21 cellular contexts compared by ENCODE assay signal in the genomic region with DNA sequence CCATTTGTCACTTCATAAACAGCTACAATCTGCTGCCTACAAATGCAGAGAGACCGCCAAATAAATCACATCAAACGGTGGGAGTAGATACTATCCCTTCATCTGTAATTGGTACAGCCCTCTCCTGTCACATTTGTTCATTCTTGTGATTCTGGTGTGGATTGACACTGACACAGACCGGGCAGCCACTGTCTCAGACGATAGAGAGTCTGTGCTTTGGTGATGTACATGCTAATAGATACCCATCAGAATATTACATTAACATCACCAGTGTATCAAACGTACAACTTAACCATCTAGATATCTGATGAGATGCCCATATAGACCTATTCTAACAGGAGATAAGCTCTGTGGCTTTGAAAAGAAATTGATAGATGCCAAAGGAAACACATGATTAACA.
DNase-seq lines count a peak whose midpoint lies in the region; ATAC-seq, FAIRE-seq and TF ChIP-seq lines count a peak whose summit lies in the region.
"Had no signal": no experiment of that assay in that cellular context is flagged by ENCODE, and none has a peak within 500 bp of the region (broad histone marks: within the 10 kb centered on the region; RNA-seq: fewer than 3 reads in every experiment).

No MANE protein-coding gene starts in this region.

- H3K4me3 ChIP-seq in brain microvascular endothelial cell (ENCODE audit: low read depth, low read length) (no peak overlapping the region), mesenchymal stem cell (ENCODE audit: insufficient read depth in 1 of 2, low read depth in 1 of 2, low read length in 2 of 2) (no peak overlapping the region), subcutaneous abdominal adipose tissue (ENCODE audit: low read depth in 1 of 5, low read length in 5 of 5) (no peak overlapping the region)
- H3K4me3 ChIP-seq: MG63 had no signal

- 32% methylated on average over 3 of the region's 5 CpGs for WGBS in mesenchymal stem cell

- TF ChIP-seq CTCF in brain microvascular endothelial cell (IDR thresholded peaks at IDR 0.05; ENCODE audit: low read depth, low read length, missing control alignments), result no peak

- H3K4me1 Mint-ChIP-seq in activated CD8-positive, alpha-beta T cell treated with anti-CD3 and anti-CD28 coated beads, Interleukin-2, amount 10 ng/mL, durations not matched to agents 7 days and 5 days (ENCODE audit: low read depth), result no peaks in the 10 kb centered on the region
- H3K4me1 Mint-ChIP-seq: CD4-positive, alpha-beta memory T cell had no signal

- H4K8ac ChIP-seq in mesenchymal stem cell (ENCODE audit: low read length), result peak overlapping the region; percentile 87

- peak; percentile 52 for FAIRE-seq in HTR-8/SVneo (lab: Jason Lieb, UNC)
- FAIRE-seq: D721Med, GM19239 had no signal

- no peak overlapping the region for H3K27ac Mint-ChIP-seq in activated CD8-positive, alpha-beta T cell treated with anti-CD3 and anti-CD28 coated beads, Interleukin-2, amount 10 ng/mL, durations not matched to agents 7 days and 5 days
- H3K27ac Mint-ChIP-seq: CD4-positive, alpha-beta memory T cell had no signal

- H3K36me3 Mint-ChIP-seq in activated CD8-positive, alpha-beta T cell treated with anti-CD3 and anti-CD28 coated beads, Interleukin-2, amount 10 ng/mL, durations not matched to agents 7 days and 5 days (ENCODE audit: low read depth), result no peaks in the 10 kb centered on the region
- H3K36me3 Mint-ChIP-seq: CD4-positive, alpha-beta memory T cell had no signal

- H3K9ac ChIP-seq in mesenchymal stem cell (ENCODE audit: low read length) (no peak overlapping the region), subcutaneous abdominal adipose tissue (ENCODE audit: low read length in 5 of 5) (no peak overlapping the region)
- H3K9ac ChIP-seq: KMS-11 had no signal

- peak overlapping the region; percentile 92 to 97 for H3K4ac ChIP-seq in mesenchymal stem cell (ENCODE audit: low read depth in 1 of 2, low read length in 2 of 2)

- H3K27me3 ChIP-seq in brain microvascular endothelial cell (replicated peaks) (no peaks in the 10 kb centered on the region), mesenchymal stem cell (ENCODE audit: control insufficient read depth in 1 of 2, insufficient read depth in 1 of 2, low read length in 2 of 2) (no peaks in the 10 kb centered on the region), subcutaneous abdominal adipose tissue (ENCODE audit: control insufficient read depth in 5 of 5, insufficient read depth in 4 of 5, low read length in 5 of 5) (peaks cover 0 to 3% (median 0%) of the 10 kb centered on the region in 5 donors)
- H3K27me3 ChIP-seq: BE2C, MG63 had no signal

- no peak overlapping the region for H3K23ac ChIP-seq in mesenchymal stem cell (ENCODE audit: low read length in 2 of 2)

- peak overlapping the region; percentile 83 for H3K27ac ChIP-seq in brain microvascular endothelial cell
- H3K27ac ChIP-seq in mesenchymal stem cell (ENCODE audit: low read length, poor library complexity, severe bottlenecking), result no peak overlapping the region
- peak overlapping the region; percentile 89 for H3K27ac ChIP-seq in subcutaneous abdominal adipose tissue (ENCODE audit: low read depth, low read length)
- H3K27ac ChIP-seq: HL-60, KMS-11 had no signal

- H3K4me2 ChIP-seq in mesenchymal stem cell (ENCODE audit: low read length, poor library complexity, severe bottlenecking), result no peak overlapping the region
- H3K4me2 ChIP-seq: KMS-11 had no signal

- POLR2A ChIA-PET in activated CD8-positive, alpha-beta T cell treated with anti-CD3 and anti-CD28 coated beads, Interleukin-2, amount 10 ng/mL, durations not matched to agents 7 days and 5 days (lab: Charles Lee), result no interaction called here

- H2BK120ac ChIP-seq in mesenchymal stem cell (ENCODE audit: low read depth, low read length), result peak overlapping the region; percentile 58

- no peak for ATAC-seq in activated CD8-positive, alpha-beta T cell treated with anti-CD3 and anti-CD28 coated beads, Interleukin-2, amount 10 ng/mL, durations not matched to agents 7 days and 5 days

- peak overlapping the region; percentile 37 to 89 for H3K18ac ChIP-seq in mesenchymal stem cell (ENCODE audit: low read depth in 1 of 2, low read length in 2 of 2)

- H2AK5ac ChIP-seq in mesenchymal stem cell (ENCODE audit: low read length, severe bottlenecking), result no peak overlapping the region

- no peak overlapping the region for H2BK15ac ChIP-seq in mesenchymal stem cell (ENCODE audit: low read depth, poor library complexity, severe bottlenecking)

- peaks cover 3% of the 10 kb centered on the region for H3K4me1 ChIP-seq in mesenchymal stem cell (ENCODE audit: control insufficient read depth, insufficient read depth, low read depth, low read length)
- peaks cover 11 to 31% (median 29%) of the 10 kb centered on the region in 5 donors for H3K4me1 ChIP-seq in subcutaneous abdominal adipose tissue (ENCODE audit: control insufficient read depth in 5 of 5, insufficient read depth in 5 of 5, low read length in 5 of 5)
- H3K4me1 ChIP-seq: BE2C had no signal

- no peak overlapping the region for H3K14ac ChIP-seq in mesenchymal stem cell (ENCODE audit: low read length in 2 of 2)

- DNase-seq in HTR-8/SVneo (ENCODE audit: insufficient read length, low spot score) (no peak), brain microvascular endothelial cell (no peak), mesenchymal stem cell (peak; percentile 3), cerebellar nuclear complex (lab: John Stamatoyannopoulos, UW) (no peak)
- no peak for DNase-seq in stimulated activated CD4-positive, alpha-beta T cell treated with anti-CD3 and anti-CD28 coated beads, Interleukin-2, amount 100 ng/mL, for 48 hours
- DNase-seq in activated CD8-positive, alpha-beta T cell treated with anti-CD3 and anti-CD28 coated beads, Interleukin-2, amount 10 ng/mL, durations not matched to agents 7 days and 5 days, result no peak
- DNase-seq: BE2C; CD4-positive, alpha-beta memory T cell; GF-D8; HCEC 1CT; MG63; NCI-H1092 treated with DMSO at 0.1 percent for 48 hours; NCI-H1694 treated with DMSO at 0.1 percent for 48 hours; NCI-H446; NCI-H774; SHP77 had no signal

- H3K27me3 Mint-ChIP-seq in activated CD8-positive, alpha-beta T cell treated with anti-CD3 and anti-CD28 coated beads, Interleukin-2, amount 10 ng/mL, durations not matched to agents 7 days and 5 days (ENCODE audit: low read depth), result no peaks in the 10 kb centered on the region

- H3K36me3 ChIP-seq in brain microvascular endothelial cell (replicated peaks) (no peaks in the 10 kb centered on the region), mesenchymal stem cell (ENCODE audit: control insufficient read depth in 1 of 2, insufficient read depth in 2 of 2, low read depth in 1 of 2, low read length in 2 of 2) (no peaks in the 10 kb centered on the region), subcutaneous abdominal adipose tissue (ENCODE audit: control insufficient read depth in 5 of 5, insufficient read depth in 5 of 5, low read length in 5 of 5) (no peaks in the 10 kb centered on the region)
- H3K36me3 ChIP-seq: BE2C, MG63 had no signal

- H3K4me3 Mint-ChIP-seq in activated CD8-positive, alpha-beta T cell treated with anti-CD3 and anti-CD28 coated beads, Interleukin-2, amount 10 ng/mL, durations not matched to agents 7 days and 5 days, result no peak overlapping the region
- H3K4me3 Mint-ChIP-seq: CD4-positive, alpha-beta memory T cell had no signal

- peak overlapping the region; percentile 45 to 99 for H2BK12ac ChIP-seq in mesenchymal stem cell (ENCODE audit: low read length in 2 of 2)

- no peak overlapping the region for H2AFZ ChIP-seq in mesenchymal stem cell (ENCODE audit: low read depth, low read length)

- H4K91ac ChIP-seq in mesenchymal stem cell (ENCODE audit: low read length), result peak overlapping the region; percentile 96

- H3K9me3 Mint-ChIP-seq in activated CD8-positive, alpha-beta T cell treated with anti-CD3 and anti-CD28 coated beads, Interleukin-2, amount 10 ng/mL, durations not matched to agents 7 days and 5 days (ENCODE audit: insufficient read depth), result no peaks in the 10 kb centered on the region
- H3K9me3 Mint-ChIP-seq: CD4-positive, alpha-beta memory T cell had no signal

- no peak overlapping the region for H2BK5ac ChIP-seq in mesenchymal stem cell (ENCODE audit: low read depth, low read length, poor library complexity, severe bottlenecking)

- H3K9me3 ChIP-seq in mesenchymal stem cell (ENCODE audit: control insufficient read depth, low read length) (no peaks in the 10 kb centered on the region), subcutaneous abdominal adipose tissue (ENCODE audit: control insufficient read depth in 5 of 5, low read length in 5 of 5) (no peaks in the 10 kb centered on the region)
- H3K9me3 ChIP-seq: BE2C, MG63 had no signal

- no peaks in the 10 kb centered on the region for H3K79me1 ChIP-seq in mesenchymal stem cell (replicated peaks; ENCODE audit: low read length, poor library complexity, severe bottlenecking)

- in situ Hi-C loops in brain microvascular endothelial cell (cut with HindIII; ENCODE audit: low pct_ligation_motif_present, low sequenced_read_pairs), result no loop called here

- CTCF ChIA-PET in activated CD8-positive, alpha-beta T cell treated with anti-CD3 and anti-CD28 coated beads, Interleukin-2, amount 10 ng/mL, durations not matched to agents 7 days and 5 days (lab: Charles Lee), result no interaction called here
